Comparison of ENCODE assay signal across 7 cellular contexts in genomic region chr11:73306977-73307322, GRCh38. TPM values are rescaled to one million over a fixed set of nuclear protein-coding genes. Genes with fewer than 3 reads are reported as not detected.
A peak's percentile ranks its signal among the peaks of the same experiment; 100 is the strongest.
DNase-seq lines count a peak whose midpoint lies in the region; ATAC-seq, FAIRE-seq and TF ChIP-seq lines count a peak whose summit lies in the region.

No MANE protein-coding gene starts in this region.

- H3K27me3 ChIP-seq in iPS-15b (ENCODE audit: control insufficient read depth, insufficient read depth, low read length): peaks cover 29% of the 10 kb centered on the region

- H3K27me3 Mint-ChIP-seq in activated CD8-positive, alpha-beta T cell treated with anti-CD3 and anti-CD28 coated beads for 36 hours: peaks cover 16% of the 10 kb centered on the region
- peaks cover 35% of the 10 kb centered on the region for H3K27me3 Mint-ChIP-seq in stimulated activated memory B cell treated with anti-CD40 and anti-IgM and Interleukin-4, amounts not matched to agents 10 μg/mL and 1 μg/mL and 100 μg/mL, for 72 hours

- H3K4me3 Mint-ChIP-seq in activated CD8-positive, alpha-beta T cell treated with anti-CD3 and anti-CD28 coated beads for 36 hours: peak overlapping the region; percentile 78
- H3K4me3 Mint-ChIP-seq in stimulated activated memory B cell treated with anti-CD40 and anti-IgM and Interleukin-4, amounts not matched to agents 10 μg/mL and 1 μg/mL and 100 μg/mL, for 72 hours: peak overlapping the region; percentile 87

- no peaks in the 10 kb centered on the region for H3K9me3 ChIP-seq in iPS-15b (ENCODE audit: control insufficient read depth, insufficient read depth, low read length)

- H3K9ac ChIP-seq in iPS-15b (ENCODE audit: low read depth, low read length): peak overlapping the region; percentile 76

- CTCF ChIA-PET in activated CD8-positive, alpha-beta T cell treated with anti-CD3 and anti-CD28 coated beads for 36 hours (lab: Charles Lee): interaction anchor here (0.6 to 6.6 kb wide), 29 partner anchors 9 to 444 kb away, joined by 3 to 123 read pairs (median 4); partner anchors contain the start of gene RELT

- no peaks in the 10 kb centered on the region for H3K36me3 Mint-ChIP-seq in activated CD8-positive, alpha-beta T cell treated with anti-CD3 and anti-CD28 coated beads for 36 hours (ENCODE audit: low read depth)
- H3K36me3 Mint-ChIP-seq in stimulated activated memory B cell treated with anti-CD40 and anti-IgM and Interleukin-4, amounts not matched to agents 10 μg/mL and 1 μg/mL and 100 μg/mL, for 72 hours: peaks cover 8% of the 10 kb centered on the region

- H3K4me1 ChIP-seq in iPS-15b (ENCODE audit: control insufficient read depth, insufficient read depth, low read length): no peaks in the 10 kb centered on the region

- H3K4me3 ChIP-seq in iPS-15b (ENCODE audit: low read depth, low read length): peak overlapping the region; percentile 78

- H3K4me1 Mint-ChIP-seq in activated CD8-positive, alpha-beta T cell treated with anti-CD3 and anti-CD28 coated beads for 36 hours (ENCODE audit: low read depth): peaks cover 6% of the 10 kb centered on the region
- H3K4me1 Mint-ChIP-seq in stimulated activated memory B cell treated with anti-CD40 and anti-IgM and Interleukin-4, amounts not matched to agents 10 μg/mL and 1 μg/mL and 100 μg/mL, for 72 hours: peaks cover 38% of the 10 kb centered on the region

- DNase-seq in HTR-8/SVneo (ENCODE audit: insufficient read length, low spot score): no peak
- DNase-seq in activated CD8-positive, alpha-beta T cell treated with anti-CD3 and anti-CD28 coated beads for 36 hours: no peak
- no peak for DNase-seq in NCI-H1694 treated with DMSO at 0.1 percent for 48 hours (lab: John Stamatoyannopoulos, UW)
- no peak for DNase-seq in UCSD-AML1 (lab: John Stamatoyannopoulos, UW; ENCODE audit: unreplicated experiment)
- DNase-seq in middle frontal gyrus (ENCODE audit: extremely low spot score, low spot score): no peak

- POLR2A ChIA-PET in activated CD8-positive, alpha-beta T cell treated with anti-CD3 and anti-CD28 coated beads for 36 hours (lab: Charles Lee): interaction anchor here (0.6 to 1.3 kb wide), 6 partner anchors 12 to 29 kb away, joined by 3 to 5 read pairs (median 4); no protein-coding TSS in a partner anchor

- TF ChIP-seq CTCF in activated CD8-positive, alpha-beta T cell treated with anti-CD3 and anti-CD28 coated beads for 36 hours (IDR thresholded peaks at IDR 0.05): no peak

- H3K36me3 ChIP-seq in iPS-15b (ENCODE audit: control insufficient read depth, insufficient read depth, low read length): no peaks in the 10 kb centered on the region

- H3K9me3 Mint-ChIP-seq in activated CD8-positive, alpha-beta T cell treated with anti-CD3 and anti-CD28 coated beads for 36 hours: no peaks in the 10 kb centered on the region
- no peaks in the 10 kb centered on the region for H3K9me3 Mint-ChIP-seq in stimulated activated memory B cell treated with anti-CD40 and anti-IgM and Interleukin-4, amounts not matched to agents 10 μg/mL and 1 μg/mL and 100 μg/mL, for 72 hours

- peak; percentile 69 for FAIRE-seq in HTR-8/SVneo (lab: Jason Lieb, UNC)

- intact Hi-C loops in activated CD8-positive, alpha-beta T cell treated with anti-CD3 and anti-CD28 coated beads for 36 hours (cut with micrococcal nuclease): loop anchor here (2.0 kb wide), 1 partner anchor 30 kb away; no protein-coding TSS in a partner anchor

- ATAC-seq in activated CD8-positive, alpha-beta T cell treated with anti-CD3 and anti-CD28 coated beads for 36 hours: no peak
- ATAC-seq in stimulated activated memory B cell treated with anti-CD40 and anti-IgM and Interleukin-4, amounts not matched to agents 10 μg/mL and 1 μg/mL and 100 μg/mL, for 72 hours: no peak

- H3K27ac Mint-ChIP-seq in activated CD8-positive, alpha-beta T cell treated with anti-CD3 and anti-CD28 coated beads for 36 hours: no peak overlapping the region
- peak overlapping the region; percentile 50 for H3K27ac Mint-ChIP-seq in stimulated activated memory B cell treated with anti-CD40 and anti-IgM and Interleukin-4, amounts not matched to agents 10 μg/mL and 1 μg/mL and 100 μg/mL, for 72 hours

RNA-seq across cellular contexts. Expression of gene ARHGEF17, which starts 1.1 kb away (rescaled TPM):
- total RNA-seq in activated CD8-positive, alpha-beta T cell treated with anti-CD3 and anti-CD28 coated beads for 36 hours: under 1 TPM; 0.07 to 0.41 TPM

RNA-seq across cellular contexts. Expression of gene P2RY6, which starts 34.8 kb away (rescaled TPM):
- total RNA-seq in activated CD8-positive, alpha-beta T cell treated with anti-CD3 and anti-CD28 coated beads for 36 hours: not detected
